8 cellular contexts compared by ENCODE assay signal in genomic region chr7:158824028-158824427, GRCh38. TPM values are rescaled to one million over a fixed set of nuclear protein-coding genes. Genes with fewer than 3 reads are reported as not detected.
DNase-seq lines count a peak whose midpoint lies in the region; ATAC-seq and TF ChIP-seq lines count a peak whose summit lies in the region.

No MANE protein-coding gene starts in this region.

- no peaks in the 10 kb centered on the region for H3K27me3 ChIP-seq in neutrophil

- TF ChIP-seq CTCF in GM20000 (IDR thresholded peaks at IDR 0.05; ENCODE audit: extremely low read depth, missing control alignments) (no peak), neutrophil (IDR thresholded peaks at IDR 0.05) (no peak)

- H3K4me1 ChIP-seq in neutrophil (ENCODE audit: control insufficient read depth in 1 of 2, insufficient read depth in 1 of 2, low read depth in 1 of 2, low read length in 1 of 2) = peaks cover 37 to 39% of the 10 kb centered on the region in 2 experiments

- intact Hi-C loops in left colon (cut with DNase I, micrococcal nuclease) = no loop called here
- intact Hi-C loops in cardiac septum (cut with DNase I) = no loop called here

- DNase-seq in CD1c-positive myeloid dendritic cell (ENCODE audit: extremely low spot score) = peak; percentile 78
- peak; percentile 64 for DNase-seq in GM20000 (ENCODE audit: low spot score)
- DNase-seq in activated CD4-positive, alpha-beta T cell treated with anti-CD3 and anti-CD28 coated beads, Interleukin-2, amount 50 U/mL, for 4 hours = peak; percentile 49 to 51
- no peak for DNase-seq in NCI-H2227 treated with DMSO at 0.1 percent for 48 hours (lab: John Stamatoyannopoulos, UW)
- no peak for DNase-seq in left colon
- no peak for DNase-seq in cardiac septum (ENCODE audit: low spot score)

- no peak overlapping the region for H3K4me3 ChIP-seq in neutrophil (ENCODE audit: low read depth in 1 of 2, low read length in 1 of 2)

- ATAC-seq in HG03457 (IDR thresholded peaks at IDR 0.05; ENCODE audit: unreplicated experiment) = peak; percentile 69
- ATAC-seq in left colon = no peak

- no peaks in the 10 kb centered on the region for H3K36me3 ChIP-seq in neutrophil

- peak overlapping the region; percentile 54 for H3K27ac ChIP-seq in neutrophil

- H3K9me3 ChIP-seq in neutrophil = no peaks in the 10 kb centered on the region

RNA-seq across cellular contexts. Expression of gene ESYT2, which starts 5.3 kb away (rescaled TPM):
- 10 to 100 TPM; 68.8 to 86.0 TPM for total RNA-seq in left colon
- 45.6 TPM for total RNA-seq in cardiac septum

RNA-seq across cellular contexts. Expression of gene DYNC2I1, which starts 32.3 kb away (rescaled TPM):
- 10 to 100 TPM; 20.6 to 22.2 TPM for total RNA-seq in left colon
- 24.8 TPM for total RNA-seq in cardiac septum

Comparison
In these comparisons a context has a peak if more than half of its experiments do, and no peak if none do; other contexts are left out.
1. DNase-seq: peak in CD1c-positive myeloid dendritic cell (single experiment), GM20000 (single experiment) and activated CD4-positive, alpha-beta T cell treated with anti-CD3 and anti-CD28 coated beads, Interleukin-2, amount 50 U/mL, for 4 hours (2 of 2); none in NCI-H2227 treated with DMSO at 0.1 percent for 48 hours (single experiment), left colon (0 of 2) and cardiac septum (single experiment).